ENCODE assay signal across 26 cellular contexts in genomic region chr1:94406446-94406845, GRCh38.
"Had no signal": no experiment of that assay in that cellular context is flagged by ENCODE, and none has a peak within 500 bp of the region (broad histone marks: within the 10 kb centered on the region; RNA-seq: fewer than 3 reads in every experiment).

No MANE protein-coding gene starts in this region.

- H3K4me3 ChIP-seq: ascending aorta, body of pancreas, Peyer's patch, SJCRH30 had no signal

- H3K36me3 ChIP-seq: ascending aorta, Peyer's patch, SJCRH30 had no signal

- H3K9me3 ChIP-seq: ascending aorta, body of pancreas, Peyer's patch, SJCRH30, SK-N-SH had no signal

- H3K27ac ChIP-seq: ascending aorta, body of pancreas, Peyer's patch, RWPE1, SJCRH30 had no signal

- H3K27me3 ChIP-seq: ascending aorta, body of pancreas, Peyer's patch, SJCRH30 had no signal

- DNase-seq: activated CD4-positive, alpha-beta T cell treated with anti-CD3 and anti-CD28 coated beads for 48 hours; activated CD4-positive, alpha-beta T cell treated with anti-CD3 and anti-CD28 coated beads, Interleukin-2, amount 50 U/mL, for 4 hours; activated CD4-positive, CD25-positive, alpha-beta regulatory T cell treated with anti-CD3 and anti-CD28 coated beads, Interleukin-2, amount 50 U/mL, for 72 hours; activated CD8-positive, alpha-beta memory T cell treated with anti-CD3 and anti-CD28 coated beads, Interleukin-2, amount 10 ng/mL, durations not matched to agents 7 days and 5 days; activated effector memory CD4-positive, alpha-beta T cell treated with Interleukin-2 at 50 U/mL for 16 hours; activated naive CD4-positive, alpha-beta T cell; activated naive CD8-positive, alpha-beta T cell treated with anti-CD3 and anti-CD28 coated beads, Interleukin-2, amount 50 U/mL, for 24 hours; activated T-cell treated with anti-CD3 and anti-CD28 coated beads, Interleukin-2, amount 50 U/mL, for 24 hours; amniotic stem cell; body of pancreas; MM.1S; NCI-H1105 treated with DMSO at 0.1 percent for 48 hours; NCI-H1436 treated with DMSO at 0.1 percent for 48 hours; NCI-H187; NCI-H2081; NCI-H446; NCI-H524 treated with DMSO at 0.1 percent for 48 hours; NCI-H82; OCI-M1; Peyer's patch; Right ventricle myocardium superior; SJCRH30; SK-N-SH had no signal

- ATAC-seq: activated CD8-positive, alpha-beta memory T cell treated with anti-CD3 and anti-CD28 coated beads, Interleukin-2, amount 10 ng/mL, durations not matched to agents 7 days and 5 days; activated naive CD8-positive, alpha-beta T cell treated with anti-CD3 and anti-CD28 coated beads, Interleukin-2, amount 50 U/mL, for 24 hours; body of pancreas; WTC11 had no signal

- H3K4me1 ChIP-seq: ascending aorta, body of pancreas, Peyer's patch, SJCRH30 had no signal
